8 cellular contexts compared by ENCODE assay signal in genomic region chr6:17156112-17156921, GRCh38. TPM values are rescaled to one million over a fixed set of nuclear protein-coding genes. Genes with fewer than 3 reads are reported as not detected.
DNase-seq lines count a peak whose midpoint lies in the region; ATAC-seq and TF ChIP-seq lines count a peak whose summit lies in the region.

No MANE protein-coding gene starts in this region.

- H3K27ac Mint-ChIP-seq in osteocyte (ENCODE audit: unreplicated experiment): no peak overlapping the region

- no peaks in the 10 kb centered on the region for H3K4me1 ChIP-seq in upper lobe of right lung

- DNase-seq in LNCaP clone FGC (ENCODE audit: low read depth) (peak; percentile 64), RPMI8226 (peak; percentile 81), fibroblast of villous mesenchyme (ENCODE audit: low read depth) (peak; percentile 89), osteocyte (ENCODE audit: extremely low spot score, unreplicated experiment) (no peak), upper lobe of right lung (no peak)
- peak; percentile 11 to 17 for DNase-seq in activated T-helper 1 cell treated with anti-CD3 and anti-CD28 coated beads, Interleukin-2, amount 50 U/mL, for 16 hours (ENCODE audit: low read depth in 1 of 2, low spot score in 1 of 2)

- no peaks in the 10 kb centered on the region for H3K9me3 ChIP-seq in upper lobe of right lung

- H3K36me3 ChIP-seq in upper lobe of right lung: no peaks in the 10 kb centered on the region

- no peak overlapping the region for H3K27ac ChIP-seq in upper lobe of right lung

- H3K36me3 Mint-ChIP-seq in osteocyte (ENCODE audit: unreplicated experiment): peaks cover 7% of the 10 kb centered on the region

- no peaks in the 10 kb centered on the region for H3K4me1 Mint-ChIP-seq in osteocyte (ENCODE audit: unreplicated experiment)

- TF ChIP-seq CTCF in GM12873 (IDR thresholded peaks at IDR 0.05; ENCODE audit: insufficient read depth, low read depth, low read length, missing control alignments): peak; percentile 64
- TF ChIP-seq CTCF in LNCaP clone FGC (IDR thresholded peaks at IDR 0.05; ENCODE audit: control insufficient read depth, extremely low read depth, insufficient read depth): peak; percentile 81
- TF ChIP-seq CTCF in fibroblast of villous mesenchyme (IDR thresholded peaks at IDR 0.05; ENCODE audit: insufficient read depth, low read depth, low read length): peak; percentile 76
- peak; percentile 87 for TF ChIP-seq CTCF in osteocyte (IDR thresholded peaks at IDR 0.05)
- TF ChIP-seq CTCF in upper lobe of right lung (IDR thresholded peaks at IDR 0.05): peak; percentile 87

- H3K9me3 Mint-ChIP-seq in osteocyte (ENCODE audit: unreplicated experiment): peaks cover 19% of the 10 kb centered on the region

- H3K4me3 Mint-ChIP-seq in osteocyte (ENCODE audit: unreplicated experiment): no peak overlapping the region

- H3K27me3 Mint-ChIP-seq in osteocyte (ENCODE audit: unreplicated experiment): peaks cover 6% of the 10 kb centered on the region

- ATAC-seq in upper lobe of right lung (peak; percentile 82), GM21423 (IDR thresholded peaks at IDR 0.05; ENCODE audit: unreplicated experiment) (no peak)

- H3K27me3 ChIP-seq in upper lobe of right lung: no peaks in the 10 kb centered on the region

- intact Hi-C loops in upper lobe of right lung (cut with DNase I): loop anchor here (5.0 kb wide), 1 partner anchor 426 kb away; no protein-coding TSS in a partner anchor

- H3K4me3 ChIP-seq in LNCaP clone FGC (ENCODE audit: low read depth, low read length): no peak overlapping the region
- no peak overlapping the region for H3K4me3 ChIP-seq in fibroblast of villous mesenchyme (ENCODE audit: low read depth, low read length)
- no peak overlapping the region for H3K4me3 ChIP-seq in upper lobe of right lung

RNA-seq across cellular contexts. Expression of gene STMND1, which starts 54.5 kb away (rescaled TPM):
- total RNA-seq in fibroblast of villous mesenchyme: under 0.01 TPM in 1 of 2 replicates, not detected in the other
- total RNA-seq in osteocyte: not detected in 2 replicates
- not detected for total RNA-seq in upper lobe of right lung

Comparison
In these comparisons a context has a peak if more than half of its experiments do, and no peak if none do; other contexts are left out.
1. DNase-seq: peak in LNCaP clone FGC (single experiment), RPMI8226 (single experiment), activated T-helper 1 cell treated with anti-CD3 and anti-CD28 coated beads, Interleukin-2, amount 50 U/mL, for 16 hours (2 of 2) and fibroblast of villous mesenchyme (single experiment); none in osteocyte (single experiment) and upper lobe of right lung (single experiment).
2. Peak in every context shown above with its lines, with median percentiles within 50 percentile points of each other: CTCF ChIP-seq.